ENCODE assay signal across 8 cellular contexts in the genomic region with DNA sequence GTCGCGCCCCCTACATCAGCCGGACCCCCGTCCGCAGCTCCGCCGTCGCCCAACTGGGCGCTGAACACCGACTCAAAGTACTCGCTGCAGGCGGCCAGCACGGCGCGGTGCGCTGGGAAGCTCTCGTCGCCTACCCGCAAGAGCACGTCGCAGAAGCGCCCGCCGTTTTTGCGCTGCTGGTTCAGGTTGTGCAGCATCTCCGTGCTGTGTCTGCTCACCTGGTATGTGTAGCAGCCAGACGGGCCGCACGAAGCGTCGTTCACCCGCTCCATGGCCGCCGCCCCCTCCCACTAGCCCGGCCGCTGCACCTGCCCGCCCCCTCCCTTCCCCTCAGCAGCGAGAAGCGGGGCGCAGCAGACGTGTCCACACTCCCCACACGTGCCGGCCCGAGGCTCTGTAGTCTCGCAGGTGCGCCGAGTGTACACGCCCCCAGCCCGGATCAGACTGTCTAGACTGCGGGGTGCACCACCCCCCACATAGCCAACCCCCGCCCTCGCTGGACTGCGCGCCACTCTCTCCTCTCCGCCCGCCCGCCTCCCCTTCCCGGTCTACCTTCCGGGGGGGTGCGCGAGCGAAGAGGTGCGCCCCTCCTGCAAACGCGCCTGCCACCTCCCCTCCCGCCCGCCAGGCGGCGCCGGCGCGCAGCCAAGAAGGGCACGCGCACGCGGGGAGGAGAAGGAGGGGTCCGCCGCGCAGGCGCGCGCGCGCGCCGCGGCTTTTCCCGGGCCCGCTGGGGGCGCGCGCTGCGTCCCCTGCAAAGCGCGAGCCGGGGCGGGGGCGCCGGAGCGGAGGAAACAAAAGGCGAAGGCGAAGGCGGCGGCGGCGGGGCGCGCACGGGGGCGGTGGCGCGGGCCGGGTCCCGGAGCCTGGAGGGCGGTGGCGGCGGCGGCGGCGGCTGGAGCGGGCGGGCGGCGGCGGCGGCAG. TPM values are rescaled to one million over a fixed set of nuclear protein-coding genes. Genes with fewer than 3 reads are reported as not detected.
DNase-seq lines count a peak whose midpoint lies in the region; ATAC-seq and TF ChIP-seq lines count a peak whose summit lies in the region.

No MANE protein-coding gene starts in this region.

- peaks cover 3 to 58% (median 29%) of the 10 kb centered on the region in 4 donors for H3K4me1 ChIP-seq in Peyer's patch
- peaks cover 15% of the 10 kb centered on the region for H3K4me1 ChIP-seq in fibroblast of lung (ENCODE audit: control insufficient read depth, extremely low read depth, insufficient read depth, low read length)

- no peaks in the 10 kb centered on the region for H3K9me3 Mint-ChIP-seq in activated T-helper 1 cell treated with anti-CD3 and anti-CD28 coated beads, Interleukin-12 subunit alpha, Interleukin-12 subunit beta, Interleukin-2, Interleukin-4 antibody, amounts not matched to agents 30 ng/mL and 10 ng/mL and 1 ng/mL, durations not matched to agents 14 hours and 24 hours and 36 hours
- H3K9me3 Mint-ChIP-seq in naive thymus-derived CD8-positive, alpha-beta T cell = no peaks in the 10 kb centered on the region
- H3K9me3 Mint-ChIP-seq in stimulated activated naive B cell treated with anti-CD40 and anti-IgM and Interleukin-4, amounts not matched to agents 10 μg/mL and 1 μg/mL and 100 μg/mL, for 72 hours = no peaks in the 10 kb centered on the region

- peak overlapping the region; percentile 82 for H3K4me2 ChIP-seq in fibroblast of lung (ENCODE audit: extremely low read depth, insufficient read depth, low read length)

- H3K79me2 ChIP-seq in fibroblast of lung (ENCODE audit: control insufficient read depth, insufficient read depth, low read length) = no peaks in the 10 kb centered on the region

- POLR2A ChIA-PET in naive thymus-derived CD8-positive, alpha-beta T cell (lab: Charles Lee) = interaction anchor here (0.6 to 14.2 kb wide), 28 partner anchors 8 to 1792 kb away, joined by 3 to 352 read pairs (median 6); partner anchors contain the start of genes DEPDC5, DRG1, EIF4ENIF1 and LIMK2

- H3K27me3 Mint-ChIP-seq in activated T-helper 1 cell treated with anti-CD3 and anti-CD28 coated beads, Interleukin-12 subunit alpha, Interleukin-12 subunit beta, Interleukin-2, Interleukin-4 antibody, amounts not matched to agents 30 ng/mL and 10 ng/mL and 1 ng/mL, durations not matched to agents 14 hours and 24 hours and 36 hours (ENCODE audit: insufficient read depth) = no peaks in the 10 kb centered on the region
- H3K27me3 Mint-ChIP-seq in naive thymus-derived CD8-positive, alpha-beta T cell = no peaks in the 10 kb centered on the region
- no peaks in the 10 kb centered on the region for H3K27me3 Mint-ChIP-seq in stimulated activated naive B cell treated with anti-CD40 and anti-IgM and Interleukin-4, amounts not matched to agents 10 μg/mL and 1 μg/mL and 100 μg/mL, for 72 hours

- H3K27me3 ChIP-seq in Peyer's patch (no peaks in the 10 kb centered on the region), fibroblast of lung (ENCODE audit: control insufficient read depth, insufficient read depth, low read length) (peaks cover 2% of the 10 kb centered on the region)

- peak in 1 of 2 donors; percentile 48 for TF ChIP-seq POLR2A in Peyer's patch (IDR thresholded peaks at IDR 0.05)

- H3K27ac ChIP-seq in Peyer's patch = peak overlapping the region; percentile 79 to 94 (median 88)
- no peak overlapping the region for H3K27ac ChIP-seq in fibroblast of lung (ENCODE audit: insufficient read depth, low read length)

- peak overlapping the region; percentile 87 for H3K4me3 Mint-ChIP-seq in activated T-helper 1 cell treated with anti-CD3 and anti-CD28 coated beads, Interleukin-12 subunit alpha, Interleukin-12 subunit beta, Interleukin-2, Interleukin-4 antibody, amounts not matched to agents 30 ng/mL and 10 ng/mL and 1 ng/mL, durations not matched to agents 14 hours and 24 hours and 36 hours
- H3K4me3 Mint-ChIP-seq in naive thymus-derived CD8-positive, alpha-beta T cell = peak overlapping the region; percentile 88 to 96 (median 91)
- peak overlapping the region; percentile 87 to 93 for H3K4me3 Mint-ChIP-seq in stimulated activated naive B cell treated with anti-CD40 and anti-IgM and Interleukin-4, amounts not matched to agents 10 μg/mL and 1 μg/mL and 100 μg/mL, for 72 hours

- intact Hi-C loops in activated T-helper 1 cell treated with anti-CD3 and anti-CD28 coated beads, Interleukin-12 subunit alpha, Interleukin-12 subunit beta, Interleukin-2, Interleukin-4 antibody, amounts not matched to agents 30 ng/mL and 10 ng/mL and 1 ng/mL, durations not matched to agents 14 hours and 24 hours and 36 hours (cut with micrococcal nuclease) = loop anchor here (1.0 to 5.0 kb wide), 7 partner anchors 54 to 407 kb away; partner anchors contain the start of genes DEPDC5, DRG1, EIF4ENIF1 and LIMK2

- peak overlapping the region; percentile 89 for H3K27ac Mint-ChIP-seq in activated T-helper 1 cell treated with anti-CD3 and anti-CD28 coated beads, Interleukin-12 subunit alpha, Interleukin-12 subunit beta, Interleukin-2, Interleukin-4 antibody, amounts not matched to agents 30 ng/mL and 10 ng/mL and 1 ng/mL, durations not matched to agents 14 hours and 24 hours and 36 hours
- H3K27ac Mint-ChIP-seq in naive thymus-derived CD8-positive, alpha-beta T cell = peak overlapping the region; percentile 82 to 97 (median 92)
- peak overlapping the region; percentile 95 for H3K27ac Mint-ChIP-seq in stimulated activated naive B cell treated with anti-CD40 and anti-IgM and Interleukin-4, amounts not matched to agents 10 μg/mL and 1 μg/mL and 100 μg/mL, for 72 hours

- peak; percentile 84 for DNase-seq in CMK (ENCODE audit: low read depth)
- DNase-seq in Jurkat, Clone E6-1 (ENCODE audit: low read depth, low spot score) = peak; percentile 87
- DNase-seq in Peyer's patch = peak; percentile 90 to 93 (median 91)
- DNase-seq in activated T-helper 1 cell treated with anti-CD3 and anti-CD28 coated beads, Interleukin-12 subunit alpha, Interleukin-12 subunit beta, Interleukin-2, Interleukin-4 antibody, amounts not matched to agents 30 ng/mL and 10 ng/mL and 1 ng/mL, durations not matched to agents 14 hours and 24 hours and 36 hours (ENCODE audit: low spot score) = peak; percentile 85
- peak; percentile 82 to 84 for DNase-seq in fibroblast of lung (ENCODE audit: low read depth in 2 of 2)
- DNase-seq in naive thymus-derived CD8-positive, alpha-beta T cell = peak; percentile 89 to 96 (median 93)
- DNase-seq in stimulated activated naive B cell treated with anti-CD40 and anti-IgM and Interleukin-4, amounts not matched to agents 10 μg/mL and 1 μg/mL and 100 μg/mL, for 72 hours = peak; percentile 84

- H2AFZ ChIP-seq in fibroblast of lung (ENCODE audit: low read length) = no peak overlapping the region

- peak; percentile 45 for ATAC-seq in GM21360 (IDR thresholded peaks at IDR 0.05; ENCODE audit: unreplicated experiment)
- peak; percentile 68 to 71 for ATAC-seq in naive thymus-derived CD8-positive, alpha-beta T cell
- peak; percentile 50 to 57 for ATAC-seq in stimulated activated naive B cell treated with anti-CD40 and anti-IgM and Interleukin-4, amounts not matched to agents 10 μg/mL and 1 μg/mL and 100 μg/mL, for 72 hours (replicated peaks)

- TF ChIP-seq CTCF in Peyer's patch (IDR thresholded peaks at IDR 0.05) (peak; percentile 89 to 98 (median 95)), fibroblast of lung (conservative IDR thresholded peaks at IDR 0.05 in 1 of 2, IDR thresholded peaks at IDR 0.05 in 1 of 2; ENCODE audit: low read depth in 1 of 2, low read length in 2 of 2) (peak; percentile 47 to 75)

- peak overlapping the region; percentile 42 for H3K9ac ChIP-seq in fibroblast of lung (ENCODE audit: insufficient read depth, low read length)

- peaks cover 48% of the 10 kb centered on the region for H3K4me1 Mint-ChIP-seq in activated T-helper 1 cell treated with anti-CD3 and anti-CD28 coated beads, Interleukin-12 subunit alpha, Interleukin-12 subunit beta, Interleukin-2, Interleukin-4 antibody, amounts not matched to agents 30 ng/mL and 10 ng/mL and 1 ng/mL, durations not matched to agents 14 hours and 24 hours and 36 hours (ENCODE audit: low read depth)
- peaks cover 25 to 53% (median 51%) of the 10 kb centered on the region in 4 donors for H3K4me1 Mint-ChIP-seq in naive thymus-derived CD8-positive, alpha-beta T cell
- H3K4me1 Mint-ChIP-seq in stimulated activated naive B cell treated with anti-CD40 and anti-IgM and Interleukin-4, amounts not matched to agents 10 μg/mL and 1 μg/mL and 100 μg/mL, for 72 hours = peaks cover 41 to 57% of the 10 kb centered on the region in 2 donors

- H3K36me3 ChIP-seq in Peyer's patch (peaks cover 0 to 17% (median 2%) of the 10 kb centered on the region in 3 donors), fibroblast of lung (ENCODE audit: control insufficient read depth, insufficient read depth, low read length) (peaks cover 10% of the 10 kb centered on the region)

- H3K4me3 ChIP-seq in Jurkat, Clone E6-1 (ENCODE audit: low read length) = peak overlapping the region; percentile 86
- H3K4me3 ChIP-seq in Peyer's patch (peak overlapping the region; percentile 49 to 82 (median 78)), fibroblast of lung (replicated peaks in 1 of 4; ENCODE audit: control extremely low read depth in 1 of 4, insufficient read depth in 1 of 4, low read depth in 3 of 4, low read length in 4 of 4) (peak overlapping the region; percentile 51 to 66 (median 59))

- H4K20me1 ChIP-seq in fibroblast of lung (ENCODE audit: control insufficient read depth, extremely low read depth, insufficient read depth, low read length) = no peaks in the 10 kb centered on the region

- H3K36me3 Mint-ChIP-seq in activated T-helper 1 cell treated with anti-CD3 and anti-CD28 coated beads, Interleukin-12 subunit alpha, Interleukin-12 subunit beta, Interleukin-2, Interleukin-4 antibody, amounts not matched to agents 30 ng/mL and 10 ng/mL and 1 ng/mL, durations not matched to agents 14 hours and 24 hours and 36 hours (ENCODE audit: low read depth) = peaks cover 38% of the 10 kb centered on the region
- peaks cover 0 to 30% (median 6%) of the 10 kb centered on the region in 3 donors for H3K36me3 Mint-ChIP-seq in naive thymus-derived CD8-positive, alpha-beta T cell
- peaks cover 34 to 47% of the 10 kb centered on the region in 2 donors for H3K36me3 Mint-ChIP-seq in stimulated activated naive B cell treated with anti-CD40 and anti-IgM and Interleukin-4, amounts not matched to agents 10 μg/mL and 1 μg/mL and 100 μg/mL, for 72 hours

- H3K9me3 ChIP-seq in Peyer's patch (no peaks in the 10 kb centered on the region), fibroblast of lung (ENCODE audit: control insufficient read depth, insufficient read depth, low read depth, low read length) (no peaks in the 10 kb centered on the region)

RNA-seq across cellular contexts. Expression of gene PATZ1, which starts 0.6 kb away (rescaled TPM):
- 26.3 TPM for polyA plus RNA-seq in Jurkat, Clone E6-1 (2012; ENCODE audit: insufficient read depth, insufficient read length)
- total RNA-seq in Peyer's patch (10 to 100 TPM; 12.4 to 28.3 (median 21.2) TPM), fibroblast of lung (14.4 and 15.9 TPM in 2 replicates)
- 29.5 and 31.5 TPM in 2 replicates for total RNA-seq in activated T-helper 1 cell treated with anti-CD3 and anti-CD28 coated beads, Interleukin-12 subunit alpha, Interleukin-12 subunit beta, Interleukin-2, Interleukin-4 antibody, amounts not matched to agents 30 ng/mL and 10 ng/mL and 1 ng/mL, durations not matched to agents 14 hours and 24 hours and 36 hours
- 6.1 and 6.7 TPM in 2 replicates for polyA plus RNA-seq in fibroblast of lung
- polyA plus RNA-seq in fibroblast of lung (2012) = 9.2 and 11.5 TPM in 2 replicates
- 18.4 and 23.1 TPM in 2 replicates for polyA minus RNA-seq in fibroblast of lung (ENCODE audit: low replicate concordance)
- total RNA-seq in naive thymus-derived CD8-positive, alpha-beta T cell = 10 to 100 TPM; 66.9 to 70.6 TPM
- 10 to 100 TPM; 17.8 to 34.2 (median 19.0) TPM for polyA plus RNA-seq in naive thymus-derived CD8-positive, alpha-beta T cell

RNA-seq across cellular contexts. Expression of gene PIK3IP1, which starts 53.3 kb away (rescaled TPM):
- 2.4 TPM for polyA plus RNA-seq in Jurkat, Clone E6-1 (2012; ENCODE audit: insufficient read depth, insufficient read length)
- total RNA-seq in Peyer's patch = 10 to 100 TPM; 23.7 to 60.2 (median 30.7) TPM
- total RNA-seq in activated T-helper 1 cell treated with anti-CD3 and anti-CD28 coated beads, Interleukin-12 subunit alpha, Interleukin-12 subunit beta, Interleukin-2, Interleukin-4 antibody, amounts not matched to agents 30 ng/mL and 10 ng/mL and 1 ng/mL, durations not matched to agents 14 hours and 24 hours and 36 hours = 11.1 and 12.3 TPM in 2 replicates
- total RNA-seq in fibroblast of lung = 32.4 and 81.6 TPM in 2 replicates
- 18.1 and 32.1 TPM in 2 replicates for polyA plus RNA-seq in fibroblast of lung
- 15.5 and 25.4 TPM in 2 replicates for polyA plus RNA-seq in fibroblast of lung (2012)
- 6.7 and 11.5 TPM in 2 replicates for polyA minus RNA-seq in fibroblast of lung (ENCODE audit: low replicate concordance)
- total RNA-seq in naive thymus-derived CD8-positive, alpha-beta T cell = 100 to 1,000 TPM; 730 to 741 TPM
- polyA plus RNA-seq in naive thymus-derived CD8-positive, alpha-beta T cell = 100 to 1,000 TPM; 530 to 963 (median 585) TPM

RNA-seq across cellular contexts. Expression of gene DRG1, which starts 53.8 kb away (rescaled TPM):
- polyA plus RNA-seq in Jurkat, Clone E6-1 (2012; ENCODE audit: insufficient read depth, insufficient read length) = 185 TPM
- total RNA-seq in Peyer's patch (10 to 100 TPM; 31.3 to 84.2 (median 33.2) TPM), fibroblast of lung (73.2 and 78.8 TPM in 2 replicates)
- 113 and 125 TPM in 2 replicates for total RNA-seq in activated T-helper 1 cell treated with anti-CD3 and anti-CD28 coated beads, Interleukin-12 subunit alpha, Interleukin-12 subunit beta, Interleukin-2, Interleukin-4 antibody, amounts not matched to agents 30 ng/mL and 10 ng/mL and 1 ng/mL, durations not matched to agents 14 hours and 24 hours and 36 hours
- polyA plus RNA-seq in fibroblast of lung = 76.4 and 91.9 TPM in 2 replicates
- polyA plus RNA-seq in fibroblast of lung (2012) = 58.2 and 61.0 TPM in 2 replicates
- 29.3 and 34.1 TPM in 2 replicates for polyA minus RNA-seq in fibroblast of lung (ENCODE audit: low replicate concordance)
- 100 to 1,000 TPM; 106 to 112 TPM for total RNA-seq in naive thymus-derived CD8-positive, alpha-beta T cell
- 10 to 100 TPM; 82.1 to 92.7 (median 90.8) TPM for polyA plus RNA-seq in naive thymus-derived CD8-positive, alpha-beta T cell
